ENCODE assay signal across 18 cellular contexts in the genomic region with DNA sequence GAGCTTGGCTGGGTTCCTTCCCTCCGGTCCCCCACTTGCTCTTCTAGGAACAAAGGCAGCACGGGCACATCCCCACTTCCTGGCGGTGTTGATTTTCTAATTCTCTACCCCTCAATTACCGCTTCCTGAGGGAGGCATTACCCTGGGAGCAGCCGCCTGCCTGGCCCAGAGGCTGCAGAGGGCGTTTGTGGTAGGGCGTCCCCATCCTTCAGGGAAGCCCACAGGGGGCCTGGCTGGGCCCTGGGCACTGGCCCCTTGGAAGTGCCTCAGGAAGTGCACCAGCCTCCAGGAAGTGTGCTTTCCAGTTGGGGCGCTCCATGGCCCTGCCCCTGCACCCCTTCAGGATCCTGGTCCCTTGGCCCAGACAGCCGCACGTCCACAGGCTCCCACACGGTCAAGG.
"Had no signal": no experiment of that assay in that cellular context is flagged by ENCODE, and none has a peak within 500 bp of the region (broad histone marks: within the 10 kb centered on the region; RNA-seq: fewer than 3 reads in every experiment).

No MANE protein-coding gene starts in this region.

- ATAC-seq: activated CD8-positive, alpha-beta T cell treated with anti-CD3 and anti-CD28 coated beads, Interleukin-2, amount 10 ng/mL, durations not matched to agents 7 days and 5 days; activated naive CD4-positive, alpha-beta T cell treated with anti-CD3 and anti-CD28 coated beads, Interleukin-2, amount 50 U/mL, for 72 hours; activated T-cell treated with anti-CD3 and anti-CD28 coated beads, Interleukin-2, amount 50 U/mL, for 72 hours; body of pancreas; left lobe of liver; sciatic nerve; stimulated activated naive CD8-positive, alpha-beta T cell treated with anti-CD3 and anti-CD28 coated beads, Interleukin-15, Interleukin-2, amounts not matched to agents 100 U/mL and 50 U/mL, for 24 hours had no signal

- H3K4me1 ChIP-seq: colonic mucosa had no signal

- H3K4me3 ChIP-seq: body of pancreas, colonic mucosa, esophagus muscularis mucosa, hepatocyte, ovary, suprapubic skin had no signal

- H3K9me3 ChIP-seq: body of pancreas, colonic mucosa, suprapubic skin had no signal

- H3K36me3 ChIP-seq: colonic mucosa, esophagus muscularis mucosa, ovary, suprapubic skin had no signal

- H3K27me3 ChIP-seq: body of pancreas, colonic mucosa, ovary had no signal

- H3K27ac ChIP-seq: body of pancreas, colonic mucosa, esophagus muscularis mucosa, hepatocyte, ovary, suprapubic skin had no signal

- DNase-seq: activated B cell treated with CpG ODN at 0.5 μM for 24 hours; activated CD4-positive, alpha-beta T cell treated with anti-CD3 and anti-CD28 coated beads, Interleukin-2, amount 10 ng/mL, durations not matched to agents 24 days and 14 days; activated CD8-positive, alpha-beta memory T cell treated with anti-CD3 and anti-CD28 coated beads, Interleukin-2, amount 50 U/mL, for 48 hours; activated CD8-positive, alpha-beta T cell treated with anti-CD3 and anti-CD28 coated beads, Interleukin-2, amount 10 ng/mL, durations not matched to agents 7 days and 5 days; activated gamma-delta T cell; activated T-cell treated with anti-CD3 and anti-CD28 coated beads, Interleukin-2, amount 50 U/mL, for 72 hours; body of pancreas; caudate nucleus; colonic mucosa; midbrain; ovary; stimulated activated naive CD8-positive, alpha-beta T cell treated with anti-CD3 and anti-CD28 coated beads, Interleukin-15, Interleukin-2, amounts not matched to agents 100 U/mL and 50 U/mL, for 24 hours had no signal
